ENCODE assay signal across 22 cellular contexts in genomic region chr2:239894276-239894675, GRCh38.
"Had no signal": no experiment of that assay in that cellular context is flagged by ENCODE, and none has a peak within 500 bp of the region (broad histone marks: within the 10 kb centered on the region; RNA-seq: fewer than 3 reads in every experiment).

No MANE protein-coding gene starts in this region.

- H3K36me3 ChIP-seq: neural progenitor cell, ovary, right lobe of liver, thyroid gland had no signal

- H3K4me3 ChIP-seq: neural progenitor cell, ovary, right lobe of liver, thyroid gland had no signal

- H3K27ac ChIP-seq: neural progenitor cell, ovary, right lobe of liver, thyroid gland, VCaP had no signal

- H3K4me3 Mint-ChIP-seq: activated naive CD4-positive, alpha-beta T cell treated with anti-CD3 and anti-CD28 coated beads for 36 hours; activated T-helper 17 cell treated with anti-CD3 and anti-CD28 coated beads, Interleukin-2, amount 50 U/mL, for 72 hours; brain; stimulated activated naive B cell treated with anti-CD40 and anti-IgM and Interleukin-4, amounts not matched to agents 10 μg/mL and 1 μg/mL and 100 μg/mL, for 72 hours had no signal

- H3K27ac Mint-ChIP-seq: activated naive CD4-positive, alpha-beta T cell treated with anti-CD3 and anti-CD28 coated beads for 36 hours; activated T-helper 17 cell treated with anti-CD3 and anti-CD28 coated beads, Interleukin-2, amount 50 U/mL, for 72 hours; brain; neural progenitor cell; stimulated activated naive B cell treated with anti-CD40 and anti-IgM and Interleukin-4, amounts not matched to agents 10 μg/mL and 1 μg/mL and 100 μg/mL, for 72 hours had no signal

- H3K9me3 Mint-ChIP-seq: activated naive CD4-positive, alpha-beta T cell treated with anti-CD3 and anti-CD28 coated beads for 36 hours; activated T-helper 17 cell treated with anti-CD3 and anti-CD28 coated beads, Interleukin-2, amount 50 U/mL, for 72 hours had no signal

- DNase-seq: activated CD4-positive, alpha-beta T cell treated with anti-CD3 and anti-CD28 coated beads, Interleukin-2, amount 50 U/mL, for 1 hour; activated CD4-positive, CD25-positive, alpha-beta regulatory T cell treated with anti-CD3 and anti-CD28 coated beads, Interleukin-2, amount 50 U/mL, for 72 hours; activated naive CD4-positive, alpha-beta T cell treated with anti-CD3 and anti-CD28 coated beads for 36 hours; activated T-cell treated with anti-CD3 and anti-CD28 coated beads for 4 hours; anterior cingulate cortex; central memory CD4-positive, alpha-beta T cell; erythroblast; foreskin melanocyte; glutamatergic neuron; hypothalamus; ovary; small intestine; stimulated activated CD4-positive, alpha-beta T cell treated with anti-CD3 and anti-CD28 coated beads, Interleukin-4, amount 100 ng/mL, for 24 hours; stimulated activated naive B cell treated with anti-CD40 and anti-IgM and Interleukin-4, amounts not matched to agents 10 μg/mL and 1 μg/mL and 100 μg/mL, for 72 hours; T-helper 2 cell; thyroid gland had no signal

- H3K9me3 ChIP-seq: ovary, right lobe of liver, thyroid gland had no signal

- ATAC-seq: activated T-helper 17 cell treated with anti-CD3 and anti-CD28 coated beads, Interleukin-2, amount 50 U/mL, for 72 hours; left lobe of liver; right lobe of liver; stimulated activated naive B cell treated with anti-CD40 and anti-IgM and Interleukin-4, amounts not matched to agents 10 μg/mL and 1 μg/mL and 100 μg/mL, for 72 hours had no signal

- H3K36me3 Mint-ChIP-seq: brain, neural progenitor cell had no signal

- H3K4me1 ChIP-seq: neural progenitor cell, right lobe of liver, thyroid gland had no signal

- H3K27me3 ChIP-seq: neural progenitor cell, ovary, right lobe of liver, thyroid gland had no signal
